In the genomic region with DNA sequence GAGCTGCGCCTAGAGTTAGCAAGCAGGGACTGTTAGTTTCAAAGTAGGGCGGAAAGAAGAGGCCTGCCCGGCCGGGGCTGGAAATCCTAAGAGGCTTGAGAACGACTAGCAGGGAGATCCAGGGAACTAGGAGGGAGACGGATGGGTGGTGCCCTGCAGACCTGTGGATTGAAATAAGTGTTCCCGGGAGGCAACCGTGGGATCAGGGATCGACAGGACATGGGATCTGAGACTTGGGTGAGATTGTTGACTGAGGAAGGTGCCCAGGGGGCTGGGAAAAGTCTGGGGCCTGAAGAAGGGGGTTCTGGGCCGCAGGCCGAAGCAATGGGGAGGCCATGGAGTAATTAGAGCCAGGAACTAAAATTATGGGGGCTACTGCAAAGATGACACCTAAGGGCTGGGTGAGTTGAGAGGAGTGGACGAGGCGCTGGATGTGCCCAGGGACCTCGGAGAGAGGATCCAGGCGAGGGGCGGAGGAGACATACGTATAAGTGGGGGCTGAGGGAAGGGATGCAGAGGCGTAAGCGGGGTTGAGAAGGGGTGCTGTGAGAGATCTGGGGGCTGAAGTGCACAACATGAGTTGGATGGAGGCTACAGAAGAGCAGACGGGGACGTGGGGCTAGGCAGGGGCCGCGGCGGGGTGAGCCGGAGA, we compare ENCODE assay signal across 8 cellular contexts. TPM values are rescaled to one million over a fixed set of nuclear protein-coding genes. Genes with fewer than 3 reads are reported as not detected.
DNase-seq lines count a peak whose midpoint lies in the region; ATAC-seq and TF ChIP-seq lines count a peak whose summit lies in the region.

No MANE protein-coding gene starts in this region.

- H3K4me1 ChIP-seq in BLaER1 treated with 17β-estradiol and CSF1 and Interleukin-3, amounts not matched to agents 10 nM and 100 nM, result peaks cover 18 to 74% (median 41%) of the 10 kb centered on the region in 10 experiments
- H3K4me1 ChIP-seq in Karpas-422 (ENCODE audit: low read length), result peaks cover 22% of the 10 kb centered on the region

- peaks cover 0 to 8% (median 0%) of the 10 kb centered on the region in 11 experiments; a peak in 6 of 22 replicates for H4K20me1 ChIP-seq in BLaER1 treated with 17β-estradiol and CSF1 and Interleukin-3, amounts not matched to agents 10 nM and 100 nM
- H4K20me1 ChIP-seq in Karpas-422 (ENCODE audit: insufficient read depth, low read depth, low read length), result no peaks in the 10 kb centered on the region

- TF ChIP-seq CTCF in brain microvascular endothelial cell (IDR thresholded peaks at IDR 0.05; ENCODE audit: low read depth, low read length, missing control alignments) (no peak), kidney epithelial cell (IDR thresholded peaks at IDR 0.05; ENCODE audit: insufficient read depth, low read length, poor library complexity, severe bottlenecking) (no peak)

- H3K4me3 ChIP-seq in BLaER1 treated with 17β-estradiol and CSF1 and Interleukin-3, amounts not matched to agents 10 nM and 100 nM, result peak overlapping the region; percentile 77 to 99 (median 94)
- H3K4me3 ChIP-seq in Karpas-422 (ENCODE audit: low read length), result peak overlapping the region; percentile 88
- H3K4me3 ChIP-seq in brain microvascular endothelial cell (ENCODE audit: low read depth, low read length), result peak overlapping the region; percentile 98
- H3K4me3 ChIP-seq in kidney epithelial cell (ENCODE audit: low read depth, low read length), result peak overlapping the region; percentile 71

- H3K27ac ChIP-seq in BLaER1 treated with 17β-estradiol and CSF1 and Interleukin-3, amounts not matched to agents 10 nM and 100 nM, result peak overlapping the region; percentile 37 to 92 (median 82); a peak in 21 of 22 replicates
- no peak overlapping the region for H3K27ac ChIP-seq in Karpas-422 (ENCODE audit: low read length)
- peak overlapping the region; percentile 10 for H3K27ac ChIP-seq in brain microvascular endothelial cell

- H2AFZ ChIP-seq in Karpas-422 (ENCODE audit: low read length), result peak overlapping the region; percentile 54

- peaks cover 0 to 10% (median 0%) of the 10 kb centered on the region in 11 experiments; a peak in 3 of 22 replicates for H3K27me3 ChIP-seq in BLaER1 treated with 17β-estradiol and CSF1 and Interleukin-3, amounts not matched to agents 10 nM and 100 nM
- H3K27me3 ChIP-seq in Karpas-422 (ENCODE audit: low read length) (no peaks in the 10 kb centered on the region), brain microvascular endothelial cell (replicated peaks) (no peaks in the 10 kb centered on the region), kidney epithelial cell (ENCODE audit: control insufficient read depth, insufficient read depth, low read length) (no peaks in the 10 kb centered on the region)

- H3K4me2 ChIP-seq in BLaER1 treated with 17β-estradiol and CSF1 and Interleukin-3, amounts not matched to agents 10 nM and 100 nM, result peak overlapping the region; percentile 86 to 99 (median 94)
- peak overlapping the region; percentile 72 for H3K4me2 ChIP-seq in Karpas-422 (ENCODE audit: low read depth, low read length, poor library complexity, severe bottlenecking)

- peaks cover 49% of the 10 kb centered on the region for H3K79me2 ChIP-seq in Karpas-422 (ENCODE audit: low read length)

- peak overlapping the region; percentile 82 to 94 (median 90) for H3K9ac ChIP-seq in BLaER1 treated with 17β-estradiol and CSF1 and Interleukin-3, amounts not matched to agents 10 nM and 100 nM
- peak overlapping the region; percentile 82 for H3K9ac ChIP-seq in Karpas-422 (ENCODE audit: low read length)

- H3K36me3 ChIP-seq in BLaER1 treated with 17β-estradiol and CSF1 and Interleukin-3, amounts not matched to agents 10 nM and 100 nM, result 0 out of 22 replicates have a peak, but pooled peaks cover 0 to 9% (median 0%) of the 10 kb centered on the region in 11 experiments
- H3K36me3 ChIP-seq in Karpas-422 (ENCODE audit: insufficient read depth, low read length) (no peaks in the 10 kb centered on the region), brain microvascular endothelial cell (replicated peaks) (no peaks in the 10 kb centered on the region), kidney epithelial cell (ENCODE audit: control insufficient read depth, insufficient read depth, low read length) (no peaks in the 10 kb centered on the region)

- DNase-seq in Karpas-422, result peak; percentile 59
- DNase-seq in brain microvascular endothelial cell, result peak; percentile 14
- no peak for DNase-seq in kidney epithelial cell (ENCODE audit: low read depth)
- DNase-seq in superior temporal gyrus (ENCODE audit: extremely low spot score), result peak; percentile 42
- DNase-seq in cortex of kidney (lab: John Stamatoyannopoulos, UW), result no peak
- DNase-seq in GF-D8 (lab: John Stamatoyannopoulos, UW), result no peak

- ATAC-seq in GM19043 (IDR thresholded peaks at IDR 0.05; ENCODE audit: low read depth, unreplicated experiment), result peak; percentile 6

- no peaks in the 10 kb centered on the region for H3K9me2 ChIP-seq in Karpas-422 (replicated peaks; ENCODE audit: insufficient read depth, low read length)

- in situ Hi-C loops in brain microvascular endothelial cell (cut with HindIII; ENCODE audit: low pct_ligation_motif_present, low sequenced_read_pairs), result no loop called here

- peaks cover 0 to 19% (median 6%) of the 10 kb centered on the region in 11 experiments; a peak in 10 of 22 replicates for H3K9me3 ChIP-seq in BLaER1 treated with 17β-estradiol and CSF1 and Interleukin-3, amounts not matched to agents 10 nM and 100 nM (replicated peaks in 1 of 11)
- H3K9me3 ChIP-seq in Karpas-422 (ENCODE audit: low read length), result no peaks in the 10 kb centered on the region

RNA-seq across cellular contexts. Expression of gene LTA4H, which starts 0.6 kb away (rescaled TPM):
- 88.7 and 120 TPM in 2 replicates for total RNA-seq in Karpas-422 (2014; rRNA removed; shearing (Covaris generic); ENCODE audit: low replicate concordance)
- 73.1 and 78.9 TPM in 2 replicates for total RNA-seq in kidney epithelial cell

RNA-seq across cellular contexts. Expression of gene HAL, which starts 38.6 kb away (rescaled TPM):
- 0.07 and 0.69 TPM in 2 replicates for total RNA-seq in Karpas-422 (2014; rRNA removed; shearing (Covaris generic); ENCODE audit: low replicate concordance)
- 0.21 TPM in 1 of 2 replicates, not detected in the other for total RNA-seq in kidney epithelial cell

Comparison
In these comparisons a context has a peak if more than half of its experiments do, and no peak if none do; other contexts are left out.
1. DNase-seq: peak in Karpas-422 (single experiment), brain microvascular endothelial cell (single experiment) and superior temporal gyrus (single experiment); none in kidney epithelial cell (single experiment), cortex of kidney (single experiment) and GF-D8 (single experiment).
2. Peak in every context shown above with its lines, with median percentiles within 50 percentile points of each other: H3K4me3 ChIP-seq.